In the genomic region with DNA sequence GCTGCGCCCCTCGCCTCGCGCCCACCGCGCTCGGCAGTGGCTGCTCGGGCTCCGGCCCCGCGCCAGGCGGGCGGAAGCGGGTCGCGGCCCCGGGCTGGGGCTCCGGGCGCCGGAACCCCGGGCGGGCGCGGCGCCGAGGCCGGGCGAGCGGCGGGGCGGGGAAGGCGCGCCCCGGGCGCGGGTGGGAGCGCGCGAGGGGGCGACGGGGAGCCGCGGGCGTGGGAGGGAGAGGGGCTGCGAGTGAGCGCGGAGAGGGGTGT, we compare ENCODE assay signal across 8 cellular contexts. TPM values are rescaled to one million over a fixed set of nuclear protein-coding genes. Genes with fewer than 3 reads are reported as not detected.
DNase-seq lines count a peak whose midpoint lies in the region; ATAC-seq and TF ChIP-seq lines count a peak whose summit lies in the region.

No MANE protein-coding gene starts in this region.

- ATAC-seq in HG03521 (IDR thresholded peaks at IDR 0.05; ENCODE audit: unreplicated experiment): peak; percentile 34

- H3K79me2 ChIP-seq in neural cell (replicated peaks; ENCODE audit: insufficient read depth, low read length): peaks cover 63% of the 10 kb centered on the region

- peak overlapping the region; percentile 89 for H3K27ac ChIP-seq in colonic mucosa
- peak overlapping the region; percentile 74 for H3K27ac ChIP-seq in neural cell (ENCODE audit: low read length)

- H3K36me3 ChIP-seq in ES-I3 (ENCODE audit: insufficient read depth, low read length) (peaks cover 23% of the 10 kb centered on the region), colonic mucosa (no peaks in the 10 kb centered on the region), neural cell (ENCODE audit: insufficient read depth, low read length) (no peaks in the 10 kb centered on the region)

- peaks cover 20% of the 10 kb centered on the region for H4K20me1 ChIP-seq in neural cell (ENCODE audit: insufficient read depth)

- intact Hi-C loops in colonic mucosa (cut with DNase I): loop anchor here (5.0 kb wide), 1 partner anchor 102 kb away; no protein-coding TSS in a partner anchor

- H3K4me3 ChIP-seq in colonic mucosa (peak overlapping the region; percentile 77), neural cell (ENCODE audit: low read length) (peak overlapping the region; percentile 98)

- H3K4me1 ChIP-seq in ES-I3 (ENCODE audit: insufficient read depth, low read length) (0 out of 2 replicates have a peak, but pooled peaks cover 5% of the 10 kb centered on the region), colonic mucosa (no peaks in the 10 kb centered on the region)

- no peaks in the 10 kb centered on the region for H3K27me3 ChIP-seq in colonic mucosa
- H3K27me3 ChIP-seq in neural cell (ENCODE audit: insufficient read depth, low read depth, low read length): no peaks in the 10 kb centered on the region

- peak overlapping the region; percentile 56 for H2AFZ ChIP-seq in neural cell (ENCODE audit: low read depth, low read length)

- TF ChIP-seq CTCF in colonic mucosa (IDR thresholded peaks at IDR 0.05) (no peak), neural cell (IDR thresholded peaks at IDR 0.05; ENCODE audit: poor library complexity, severe bottlenecking) (no peak)

- H3F3A ChIP-seq in neural cell (ENCODE audit: insufficient read depth, low read length, poor library complexity, severe bottlenecking): peaks cover 3% of the 10 kb centered on the region

- H3K4me2 ChIP-seq in neural cell (ENCODE audit: low read length): no peak overlapping the region

- no peak for TF ChIP-seq EP300 in neural cell (conservative IDR thresholded peaks at IDR 0.05; ENCODE audit: poor library complexity, severe bottlenecking)

- H3K9ac ChIP-seq in ES-I3 (ENCODE audit: low read depth, low read length) (peak overlapping the region; percentile 76), colonic mucosa (ENCODE audit: low read depth in 2 of 2, low read length in 2 of 2) (peak overlapping the region; percentile 82 to 88), neural cell (ENCODE audit: low read length) (peak overlapping the region; percentile 97)

- no peaks in the 10 kb centered on the region for H3K9me2 ChIP-seq in neural cell (ENCODE audit: insufficient read depth, low read length)

- H3K9me3 ChIP-seq in ES-I3 (ENCODE audit: control insufficient read depth, insufficient read depth, low read length) (peaks cover 18% of the 10 kb centered on the region), colonic mucosa (no peaks in the 10 kb centered on the region), neural cell (ENCODE audit: low read length) (no peaks in the 10 kb centered on the region)

- no peak for TF ChIP-seq RAD21 in neural cell (conservative IDR thresholded peaks at IDR 0.05)

- DNase-seq in colonic mucosa: no peak
- no peak for DNase-seq in NCI-H774 (lab: John Stamatoyannopoulos, UW)
- no peak for DNase-seq in cortex of kidney (lab: John Stamatoyannopoulos, UW)
- no peak for DNase-seq in DMS153 (lab: John Stamatoyannopoulos, UW)
- no peak for DNase-seq in occipital lobe (lab: John Stamatoyannopoulos, UW)

TF ChIP-seq in neural cell, 6 proteins besides CTCF, POLR2A, EP300 and RAD21:
- TF ChIP-seq MXI1 (conservative IDR thresholded peaks at IDR 0.05; ENCODE audit: poor library complexity, severe bottlenecking) (no peak), TAF1 (IDR thresholded peaks at IDR 0.05; ENCODE audit: low read depth) (no peak), EZH2 (IDR thresholded peaks at IDR 0.05; ENCODE audit: borderline replicate concordance, insufficient read depth, low read length, poor library complexity, severe bottlenecking) (no peak), POLR2AphosphoS5 (IDR thresholded peaks at IDR 0.05) (no peak)
- TF ChIP-seq, protein P1, sequence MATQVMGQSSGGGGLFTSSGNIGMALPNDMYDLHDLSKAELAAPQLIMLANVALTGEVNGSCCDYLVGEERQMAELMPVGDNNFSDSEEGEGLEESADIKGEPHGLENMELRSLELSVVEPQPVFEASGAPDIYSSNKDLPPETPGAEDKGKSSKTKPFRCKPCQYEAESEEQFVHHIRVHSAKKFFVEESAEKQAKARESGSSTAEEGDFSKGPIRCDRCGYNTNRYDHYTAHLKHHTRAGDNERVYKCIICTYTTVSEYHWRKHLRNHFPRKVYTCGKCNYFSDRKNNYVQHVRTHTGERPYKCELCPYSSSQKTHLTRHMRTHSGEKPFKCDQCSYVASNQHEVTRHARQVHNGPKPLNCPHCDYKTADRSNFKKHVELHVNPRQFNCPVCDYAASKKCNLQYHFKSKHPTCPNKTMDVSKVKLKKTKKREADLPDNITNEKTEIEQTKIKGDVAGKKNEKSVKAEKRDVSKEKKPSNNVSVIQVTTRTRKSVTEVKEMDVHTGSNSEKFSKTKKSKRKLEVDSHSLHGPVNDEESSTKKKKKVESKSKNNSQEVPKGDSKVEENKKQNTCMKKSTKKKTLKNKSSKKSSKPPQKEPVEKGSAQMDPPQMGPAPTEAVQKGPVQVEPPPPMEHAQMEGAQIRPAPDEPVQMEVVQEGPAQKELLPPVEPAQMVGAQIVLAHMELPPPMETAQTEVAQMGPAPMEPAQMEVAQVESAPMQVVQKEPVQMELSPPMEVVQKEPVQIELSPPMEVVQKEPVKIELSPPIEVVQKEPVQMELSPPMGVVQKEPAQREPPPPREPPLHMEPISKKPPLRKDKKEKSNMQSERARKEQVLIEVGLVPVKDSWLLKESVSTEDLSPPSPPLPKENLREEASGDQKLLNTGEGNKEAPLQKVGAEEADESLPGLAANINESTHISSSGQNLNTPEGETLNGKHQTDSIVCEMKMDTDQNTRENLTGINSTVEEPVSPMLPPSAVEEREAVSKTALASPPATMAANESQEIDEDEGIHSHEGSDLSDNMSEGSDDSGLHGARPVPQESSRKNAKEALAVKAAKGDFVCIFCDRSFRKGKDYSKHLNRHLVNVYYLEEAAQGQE (IDR thresholded peaks at IDR 0.05; ENCODE audit: borderline replicate concordance): peak; percentile 14

RNA-seq across cellular contexts. Expression of a gene that starts 0.5 kb away (rescaled TPM):
- total RNA-seq in colonic mucosa: 10 to 100 TPM; 48.7 to 61.2 TPM
- polyA plus RNA-seq in neural cell: 46.6 and 57.8 TPM in 2 replicates
- 127 and 129 TPM in 2 replicates for polyA minus RNA-seq in neural cell
- total RNA-seq in occipital lobe: 27.0 TPM
